ENCODE assay signal across 2 cellular contexts in genomic region chr5:116559673-116560164, GRCh38.
A peak's percentile ranks its signal among the peaks of the same experiment; 100 is the strongest.
TF ChIP-seq lines count a peak whose summit lies in the region.

No MANE protein-coding gene starts in this region.

TF ChIP-seq in GM23338, 12 proteins besides CTCF, POLR2A, EP300 and RAD21:
- TF ChIP-seq STAT1 (IDR thresholded peaks at IDR 0.05; ENCODE audit: unreplicated experiment) = no peak
- no peak for TF ChIP-seq ZNF331 (CRISPR knock-in tag; IDR thresholded peaks at IDR 0.05; ENCODE audit: low read depth)
- TF ChIP-seq ZNF114 (CRISPR knock-in tag; IDR thresholded peaks at IDR 0.05) = 0 out of 2 replicates have a peak, but pooled peaks have one; percentile 2
- no peak for TF ChIP-seq NANOG (IDR thresholded peaks at IDR 0.05; ENCODE audit: borderline replicate concordance)

TF ChIP-seq in K562, 482 proteins besides CTCF, POLR2A, EP300 and RAD21:
- TF ChIP-seq PHF20 (IDR thresholded peaks at IDR 0.05; ENCODE audit: partially characterized antibody) (no peak), KDM5B (IDR thresholded peaks at IDR 0.05; ENCODE audit: insufficient replicate concordance, low read depth, low read length) (no peak), PRMT5 (CRISPR knock-in tag; IDR thresholded peaks at IDR 0.05) (no peak), ZNF197 (CRISPR knock-in tag; IDR thresholded peaks at IDR 0.05; ENCODE audit: low read depth) (no peak), ZNF717 (CRISPR knock-in tag; IDR thresholded peaks at IDR 0.05) (no peak), MCM3 (IDR thresholded peaks at IDR 0.05) (no peak), BCOR (IDR thresholded peaks at IDR 0.05) (no peak), ZBED1 (IDR thresholded peaks at IDR 0.05) (no peak), IRF2 (CRISPR knock-in tag; IDR thresholded peaks at IDR 0.05) (no peak), MCM2 (IDR thresholded peaks at IDR 0.05; ENCODE audit: low read depth) (no peak), CC2D1A (IDR thresholded peaks at IDR 0.05) (no peak), ARHGAP35 (IDR thresholded peaks at IDR 0.05; ENCODE audit: partially characterized antibody) (no peak)
